14 cellular contexts compared by ENCODE assay signal in the genomic region with DNA sequence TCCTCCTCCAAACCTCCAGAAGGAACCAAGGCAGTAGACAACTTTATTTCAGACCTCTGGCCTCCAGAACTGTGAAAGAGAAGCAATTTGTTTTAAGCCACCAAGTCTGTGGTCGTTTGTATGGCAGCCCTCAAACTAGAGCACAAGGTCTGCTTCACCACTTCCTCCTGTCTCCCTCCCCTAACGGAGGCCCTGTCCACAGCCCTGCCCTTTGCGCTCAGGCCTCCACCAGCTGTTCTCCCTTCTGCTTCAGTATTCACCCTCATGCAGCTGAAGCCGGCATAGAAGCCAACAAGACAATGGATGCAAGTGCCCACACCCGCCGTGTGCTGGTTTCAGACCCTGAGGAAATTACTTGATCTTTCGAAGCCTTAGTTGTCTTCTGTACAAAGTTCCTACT.
DNase-seq lines count a peak whose midpoint lies in the region; ATAC-seq, FAIRE-seq and TF ChIP-seq lines count a peak whose summit lies in the region.
"Had no signal": no experiment of that assay in that cellular context is flagged by ENCODE, and none has a peak within 500 bp of the region (broad histone marks: within the 10 kb centered on the region; RNA-seq: fewer than 3 reads in every experiment).

No MANE protein-coding gene starts in this region.

- TF ChIP-seq RAD21 in GM12878 (IDR thresholded peaks at IDR 0.05; ENCODE audit: insufficient read depth, low read depth, low read length), result no peak

- no peaks in the 10 kb centered on the region for H3K27me3 ChIP-seq in HL-60 (ENCODE audit: insufficient read depth, poor library complexity, severe bottlenecking)
- H3K27me3 ChIP-seq in GM12878 (replicated peaks in 1 of 2; ENCODE audit: control insufficient read depth in 2 of 2, insufficient read depth in 2 of 2, low read length in 1 of 2), result no peaks in the 10 kb centered on the region
- H3K27me3 ChIP-seq in small intestine (ENCODE audit: control insufficient read depth in 2 of 2, insufficient read depth in 2 of 2, low read length in 2 of 2), result no peaks in the 10 kb centered on the region
- no peaks in the 10 kb centered on the region for H3K27me3 ChIP-seq in Karpas-422 (ENCODE audit: low read length)

- POLR2A ChIA-PET in GM12878 (lab: Charles Lee), result no interaction called here

- H3K4me2 ChIP-seq in GM12878 (ENCODE audit: control insufficient read depth, insufficient read depth) (no peak overlapping the region), Karpas-422 (ENCODE audit: low read depth, low read length, poor library complexity, severe bottlenecking) (no peak overlapping the region)

- ATAC-seq in GM21381 (IDR thresholded peaks at IDR 0.05; ENCODE audit: unreplicated experiment), result peak; percentile 33
- peak; percentile 37 for ATAC-seq in GM12878

- BruUV-seq in GM12878 (replicated peaks; lab: Mats Ljungman, UMichigan), result no TSS peak

- no peak for TF ChIP-seq POLR2A in GM12878 (IDR thresholded peaks at IDR 0.05; ENCODE audit: low read depth, low read length)

- TF ChIP-seq CTCF in HL-60 (IDR thresholded peaks at IDR 0.05; ENCODE audit: insufficient read depth, low read length) (no peak), GM12878 (IDR thresholded peaks at IDR 0.05 in 2 of 3, conservative IDR thresholded peaks at IDR 0.05 in 1 of 3; ENCODE audit: control insufficient read depth in 2 of 3, extremely low read depth in 1 of 3, insufficient read depth in 1 of 3, low read depth in 3 of 3, low read length in 3 of 3) (no peak)

- intact Hi-C loops in GM12878 (cut with micrococcal nuclease; ENCODE audit: unreplicated experiment), result no loop called here

- DNase-seq in DMS 273 treated with DMSO at 0.1 percent for 48 hours (lab: John Stamatoyannopoulos, UW) (peak; percentile 21), HL-60 (ENCODE audit: low read depth in 1 of 2, low spot score in 1 of 2) (peak in 1 of 2 experiments; percentile 74), GM12878 (ENCODE audit: low read depth, low spot score) (no peak), NK-92 (lab: John Stamatoyannopoulos, UW; ENCODE audit: unreplicated experiment) (no peak), small intestine (no peak), HPDE6-E6E7 (ENCODE audit: extremely low spot score) (no peak), Karpas-422 (no peak)
- DNase-seq: activated CD4-positive, alpha-beta T cell treated with anti-CD3 and anti-CD28 coated beads for 4 hours; HCEC 1CT; NCI-H1436; NCI-H748 treated with DMSO at 0.1 percent for 48 hours; SW 1271 had no signal

- peak overlapping the region; percentile 4; the same call in 1 of the 2 replicates for H3K27ac ChIP-seq in HL-60 (replicated peaks)
- H3K27ac ChIP-seq in GM12878 (ENCODE audit: control insufficient read depth, insufficient read depth), result no peak overlapping the region
- H3K27ac ChIP-seq in small intestine (ENCODE audit: low read depth in 1 of 2, low read length in 1 of 2), result no peak overlapping the region
- H3K27ac ChIP-seq in Karpas-422 (ENCODE audit: low read length), result no peak overlapping the region

- RAD21 ChIA-PET in GM12878 (lab: Charles Lee; ENCODE audit: unreplicated experiment), result interaction anchor here (2.7 kb wide), 1 partner anchor 7 kb away, joined by 12 read pairs; no protein-coding TSS in a partner anchor

- no peak for TF ChIP-seq EP300 in GM12878 (IDR thresholded peaks at IDR 0.05; ENCODE audit: borderline replicate concordance in 1 of 2, control insufficient read depth in 1 of 2, low read depth in 2 of 2, low read length in 2 of 2)

- WGBS in GM12878 (ENCODE audit: insufficient coverage, insufficient replicate concordance, low lambda C conversion rate, missing lambda C conversion rate), result 37% methylated on average over 7 of the region's 7 CpGs
- WGBS in small intestine, 3 donors, result 42 to 71% (median 60%) methylated on average over 7 of the region's 7 CpGs

- H2AFZ ChIP-seq in GM12878 (ENCODE audit: control insufficient read depth, low read depth, low read length) (no peak overlapping the region), Karpas-422 (ENCODE audit: low read length) (no peak overlapping the region)

- SMC1A ChIA-PET in GM12878 (lab: Charles Lee; ENCODE audit: uncharacterized antibody, unreplicated experiment), result no interaction called here

- peaks cover 20% of the 10 kb centered on the region for H3K4me1 ChIP-seq in GM12878 (ENCODE audit: control insufficient read depth, insufficient read depth, low read length)
- H3K4me1 ChIP-seq in small intestine (ENCODE audit: control insufficient read depth in 2 of 2, insufficient read depth in 1 of 2, low read depth in 1 of 2, low read length in 1 of 2), result no peaks in the 10 kb centered on the region
- no peaks in the 10 kb centered on the region for H3K4me1 ChIP-seq in Karpas-422 (ENCODE audit: low read length)

- FAIRE-seq in GM12878 (lab: Jason Lieb, UNC) (no peak), small intestine (lab: Jason Lieb, UNC) (no peak)

- no peak overlapping the region for H3K4me3 ChIP-seq in HL-60 (replicated peaks; ENCODE audit: insufficient read depth, low read length)
- no peak overlapping the region for H3K4me3 ChIP-seq in GM12878
- H3K4me3 ChIP-seq in small intestine (ENCODE audit: low read depth in 1 of 2, low read length in 2 of 2), result no peak overlapping the region
- H3K4me3 ChIP-seq in Karpas-422 (ENCODE audit: low read length), result no peak overlapping the region
- H3K4me3 ChIP-seq: lung had no signal

- H3K9me3 ChIP-seq in GM12878 (replicated peaks; ENCODE audit: control insufficient read depth, insufficient read depth, low read length) (no peaks in the 10 kb centered on the region), small intestine (ENCODE audit: control insufficient read depth, low read depth) (no peaks in the 10 kb centered on the region), Karpas-422 (ENCODE audit: low read length) (no peaks in the 10 kb centered on the region)

- H4K20me1 ChIP-seq in GM12878 (ENCODE audit: control insufficient read depth, insufficient read depth) (no peaks in the 10 kb centered on the region), Karpas-422 (ENCODE audit: insufficient read depth, low read depth, low read length) (no peaks in the 10 kb centered on the region)

- H3K79me2 ChIP-seq in GM12878 (ENCODE audit: control insufficient read depth, insufficient read depth, low read length), result no peaks in the 10 kb centered on the region
- H3K79me2 ChIP-seq in Karpas-422 (ENCODE audit: low read length), result no peaks in the 10 kb centered on the region

- H3K9me2 ChIP-seq in Karpas-422 (replicated peaks; ENCODE audit: insufficient read depth, low read length), result no peaks in the 10 kb centered on the region

- H3K36me3 ChIP-seq in GM12878 (ENCODE audit: control insufficient read depth in 2 of 2, insufficient read depth in 2 of 2, low read length in 1 of 2) (no peaks in the 10 kb centered on the region), small intestine (ENCODE audit: control insufficient read depth in 2 of 2, insufficient read depth in 2 of 2, low read length in 2 of 2) (no peaks in the 10 kb centered on the region), Karpas-422 (ENCODE audit: insufficient read depth, low read length) (no peaks in the 10 kb centered on the region)

- in situ Hi-C loops in GM12878 (cut with MboI), result no loop called here

- CTCF ChIA-PET in GM12878 (lab: Yijun Ruan, JAX), result interaction anchor here (1.0 kb wide), 1 partner anchor 123 kb away, joined by 3 read pairs; no protein-coding TSS in a partner anchor

- H3K9ac ChIP-seq in GM12878 (ENCODE audit: control insufficient read depth, insufficient read depth, low read length), result no peak overlapping the region
- no peak overlapping the region for H3K9ac ChIP-seq in Karpas-422 (ENCODE audit: low read length)

TF ChIP-seq in GM12878, 131 proteins besides CTCF, POLR2A, EP300 and RAD21:
- peak; percentile 24; the same call in 1 of the 2 replicates for TF ChIP-seq SPI1 (IDR thresholded peaks at IDR 0.05; ENCODE audit: borderline replicate concordance, insufficient read depth, low read depth, low read length)
- TF ChIP-seq YBX1 (IDR thresholded peaks at IDR 0.05), result no peak
- peak; percentile 45; the same call in 1 of the 2 replicates for TF ChIP-seq RUNX3 (IDR thresholded peaks at IDR 0.05; ENCODE audit: low read length)
- 0 out of 2 replicates have a peak, but pooled peaks have one; percentile 16 for TF ChIP-seq TCF12 (IDR thresholded peaks at IDR 0.05; ENCODE audit: low read depth, low read length)
